In the genomic region with DNA sequence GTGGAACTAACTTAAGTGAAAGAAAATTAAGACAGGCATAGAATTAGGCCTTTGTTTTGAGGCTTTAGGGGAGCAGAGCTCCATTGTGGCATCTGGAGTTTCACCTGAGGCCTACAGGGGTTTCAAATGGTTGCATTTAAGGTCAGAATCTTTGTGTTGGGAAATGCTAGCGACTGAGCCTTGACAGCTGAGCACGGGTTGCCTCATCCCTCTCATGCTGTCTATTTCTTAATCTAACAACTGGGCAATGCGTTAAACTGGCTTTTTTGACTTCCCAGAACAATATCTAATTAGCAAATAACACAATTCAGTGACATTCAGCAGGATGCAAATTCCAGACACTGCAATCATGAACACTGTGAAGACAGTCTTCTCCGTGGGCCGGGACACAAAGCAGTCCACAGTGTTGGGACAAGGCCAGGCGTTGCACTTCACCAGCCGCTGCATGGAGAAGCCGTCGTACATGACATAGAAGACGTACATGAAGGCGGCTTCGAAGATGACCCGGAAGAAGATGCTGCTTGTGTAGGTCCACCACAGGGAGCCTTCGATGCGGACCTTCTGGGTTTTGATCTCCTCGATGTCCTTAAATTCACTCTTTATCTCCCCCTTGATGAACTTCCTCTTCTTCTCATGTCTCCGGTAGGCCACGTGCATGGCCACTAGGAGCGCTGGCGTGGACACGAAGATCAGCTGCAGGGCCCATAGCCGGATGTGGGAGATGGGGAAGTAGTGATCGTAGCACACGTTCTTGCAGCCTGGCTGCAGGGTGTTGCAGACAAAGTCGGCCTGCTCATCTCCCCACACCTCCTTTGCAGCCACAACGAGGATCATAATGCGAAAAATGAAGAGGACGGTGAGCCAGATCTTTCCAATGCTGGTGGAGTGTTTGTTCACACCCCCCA, we compare ENCODE assay signal across 1 cellular context.
TF ChIP-seq lines count a peak whose summit lies in the region.

No MANE protein-coding gene starts in this region.

TF ChIP-seq in H1, 55 proteins besides CTCF, POLR2A, EP300 and RAD21:
- TF ChIP-seq MAFK (IDR thresholded peaks at IDR 0.05; ENCODE audit: low read depth, low read length) (no peak), CREB1 (IDR thresholded peaks at IDR 0.05) (0 out of 2 replicates have a peak, but pooled peaks have one; percentile 12), RNF2 (IDR thresholded peaks at IDR 0.05; ENCODE audit: borderline replicate concordance, low read depth, low read length, missing control alignments, poor library complexity, severe bottlenecking) (no peak)
- TF ChIP-seq, protein P1, sequence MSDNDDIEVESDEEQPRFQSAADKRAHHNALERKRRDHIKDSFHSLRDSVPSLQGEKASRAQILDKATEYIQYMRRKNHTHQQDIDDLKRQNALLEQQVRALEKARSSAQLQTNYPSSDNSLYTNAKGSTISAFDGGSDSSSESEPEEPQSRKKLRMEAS (IDR thresholded peaks at IDR 0.05), result peak; percentile 37; the same call in 1 of the 2 replicates
TF ChIP-seq in H1: peak in this region for 2.
